ENCODE assay signal across 27 cellular contexts in genomic region chr5:96826071-96826470, GRCh38. TPM values are rescaled to one million over a fixed set of nuclear protein-coding genes. Genes with fewer than 3 reads are reported as not detected.
"Had no signal": no experiment of that assay in that cellular context is flagged by ENCODE, and none has a peak within 500 bp of the region (broad histone marks: within the 10 kb centered on the region; RNA-seq: fewer than 3 reads in every experiment).

No MANE protein-coding gene starts in this region.

- ATAC-seq: activated CD8-positive, alpha-beta T cell treated with anti-CD3 and anti-CD28 coated beads for 36 hours; activated naive CD8-positive, alpha-beta T cell treated with anti-CD3 and anti-CD28 coated beads, Interleukin-2, amount 50 U/mL, for 24 hours had no signal

- DNase-seq: activated B cell treated with CpG ODN at 0.5 μM for 24 hours; activated CD4-positive, alpha-beta memory T cell treated with anti-CD3 and anti-CD28 coated beads for 36 hours; activated CD4-positive, alpha-beta T cell treated with anti-CD3 and anti-CD28 coated beads for 4 hours; activated CD4-positive, alpha-beta T cell treated with anti-CD3 and anti-CD28 coated beads, Interleukin-2, amount 10 ng/mL, durations not matched to agents 24 days and 14 days; activated CD4-positive, alpha-beta T cell treated with anti-CD3 and anti-CD28 coated beads, Interleukin-2, amount 50 U/mL, for 1 hour; activated CD4-positive, alpha-beta T cell treated with anti-CD3 and anti-CD28 coated beads, Interleukin-2, amount 50 U/mL, for 4 hours; activated CD4-positive, CD25-positive, alpha-beta regulatory T cell treated with anti-CD3 and anti-CD28 coated beads, Interleukin-2, amount 50 U/mL, for 72 hours; activated CD8-positive, alpha-beta memory T cell treated with anti-CD3 and anti-CD28 coated beads, Interleukin-2, amount 50 U/mL, for 4 hours; activated CD8-positive, alpha-beta T cell treated with anti-CD3 and anti-CD28 coated beads for 36 hours; activated effector memory CD4-positive, alpha-beta T cell treated with Interleukin-2 at 50 U/mL for 16 hours; activated gamma-delta T cell; activated naive CD4-positive, alpha-beta T cell treated with anti-CD3 and anti-CD28 coated beads, Interleukin-2, amount 10 ng/mL, durations not matched to agents 7 days and 5 days; activated naive CD4-positive, alpha-beta T cell treated with Interleukin-2 at 50 U/mL for 16 hours; activated naive CD8-positive, alpha-beta T cell treated with anti-CD3 and anti-CD28 coated beads, Interleukin-2, amount 10 ng/mL, durations not matched to agents 7 days and 5 days; activated naive CD8-positive, alpha-beta T cell treated with anti-CD3 and anti-CD28 coated beads, Interleukin-2, amount 50 U/mL, for 24 hours; activated T-cell treated with anti-CD3 and anti-CD28 coated beads for 4 hours; activated T-cell treated with anti-CD3 and anti-CD28 coated beads, Interleukin-2, amount 50 U/mL, for 24 hours; activated T-cell treated with anti-CD3 and anti-CD28 coated beads, Interleukin-2, amount 50 U/mL, for 48 hours; amygdala; anterior cingulate cortex; caudate nucleus; cerebellar nuclear complex; T-helper 2 cell; T-helper 9 cell had no signal

- H3K4me3 ChIP-seq: ascending aorta, cardiac muscle cell had no signal

- H3K4me1 ChIP-seq: ascending aorta had no signal

- H3K27ac ChIP-seq: ascending aorta, cardiac muscle cell, VCaP had no signal

- H3K27me3 ChIP-seq: ascending aorta, cardiac muscle cell had no signal

- H3K9me3 ChIP-seq: ascending aorta had no signal

- H3K36me3 ChIP-seq: ascending aorta, cardiac muscle cell had no signal

RNA-seq across cellular contexts. Expression of gene ERAP2, which starts 50.2 kb away (rescaled TPM):
- total RNA-seq: cardiac muscle cell had no signal
